ENCODE assay signal across 1 cellular context in the genomic region with DNA sequence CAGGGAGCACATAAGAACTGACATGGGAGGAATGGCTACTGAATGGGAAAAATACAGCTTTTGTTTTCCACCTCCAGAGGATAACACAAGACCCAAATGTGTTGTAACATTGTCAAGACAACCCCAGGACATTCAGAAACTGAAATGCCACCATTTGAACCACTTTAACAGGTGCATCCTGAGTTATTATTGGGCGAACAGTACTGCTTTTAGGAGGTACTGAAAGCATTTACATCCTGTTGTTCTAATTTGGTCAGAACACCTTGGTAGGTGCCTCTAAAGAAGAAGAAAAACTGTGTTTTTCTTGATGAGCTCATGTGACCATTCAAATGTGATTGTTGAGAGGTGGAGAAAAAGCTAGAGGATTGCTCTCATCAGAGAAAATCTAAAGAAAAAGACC.
TF ChIP-seq lines count a peak whose summit lies in the region.

No MANE protein-coding gene starts in this region.

TF ChIP-seq in GM12878, 131 proteins besides CTCF, POLR2A, EP300 and RAD21 (continued from another document):
- TF ChIP-seq, protein P1, sequence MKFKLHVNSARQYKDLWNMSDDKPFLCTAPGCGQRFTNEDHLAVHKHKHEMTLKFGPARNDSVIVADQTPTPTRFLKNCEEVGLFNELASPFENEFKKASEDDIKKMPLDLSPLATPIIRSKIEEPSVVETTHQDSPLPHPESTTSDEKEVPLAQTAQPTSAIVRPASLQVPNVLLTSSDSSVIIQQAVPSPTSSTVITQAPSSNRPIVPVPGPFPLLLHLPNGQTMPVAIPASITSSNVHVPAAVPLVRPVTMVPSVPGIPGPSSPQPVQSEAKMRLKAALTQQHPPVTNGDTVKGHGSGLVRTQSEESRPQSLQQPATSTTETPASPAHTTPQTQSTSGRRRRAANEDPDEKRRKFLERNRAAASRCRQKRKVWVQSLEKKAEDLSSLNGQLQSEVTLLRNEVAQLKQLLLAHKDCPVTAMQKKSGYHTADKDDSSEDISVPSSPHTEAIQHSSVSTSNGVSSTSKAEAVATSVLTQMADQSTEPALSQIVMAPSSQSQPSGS (IDR thresholded peaks at IDR 0.05; ENCODE audit: low read length): peak; percentile 86
- peak; percentile 78; the same call in 1 of the 2 replicates for TF ChIP-seq ZBED1 (IDR thresholded peaks at IDR 0.05; ENCODE audit: borderline replicate concordance)
- peak; percentile 87; the same call in 1 of the 2 replicates for TF ChIP-seq MTA3 (IDR thresholded peaks at IDR 0.05; ENCODE audit: borderline replicate concordance, low read length)
- TF ChIP-seq POU2F2 (IDR thresholded peaks at IDR 0.05; ENCODE audit: borderline replicate concordance, low read depth, low read length): peak; percentile 55; the same call in 1 of the 3 replicates
- no peak for TF ChIP-seq JUND (IDR thresholded peaks at IDR 0.05; ENCODE audit: low read depth, low read length)
- TF ChIP-seq EED (IDR thresholded peaks at IDR 0.05; ENCODE audit: low read depth): 0 out of 2 replicates have a peak, but pooled peaks have one; percentile 36
- peak; percentile 92; the same call in 1 of the 2 replicates for TF ChIP-seq TCF3 (IDR thresholded peaks at IDR 0.05; ENCODE audit: borderline replicate concordance, insufficient read depth, low read depth, low read length)
- peak in 1 of 2 experiments; percentile 54; a peak in 1 of 4 replicates for TF ChIP-seq ETV6 (conservative IDR thresholded peaks at IDR 0.05 in 1 of 2, IDR thresholded peaks at IDR 0.05 in 1 of 2; ENCODE audit: borderline replicate concordance in 1 of 2, low read depth in 1 of 2)
- TF ChIP-seq BHLHE40 (IDR thresholded peaks at IDR 0.05; ENCODE audit: borderline replicate concordance in 1 of 2, low read depth in 2 of 2, low read length in 1 of 2): peak in 1 of 2 experiments; percentile 30; a peak in 1 of 4 replicates
- TF ChIP-seq PAX5 (IDR thresholded peaks at IDR 0.05; ENCODE audit: borderline replicate concordance, low read depth, low read length): peak; percentile 45; the same call in 1 of the 2 replicates
- TF ChIP-seq PML (IDR thresholded peaks at IDR 0.05; ENCODE audit: low read length): peak; percentile 54; the same call in 1 of the 2 replicates
- TF ChIP-seq, protein P2, sequence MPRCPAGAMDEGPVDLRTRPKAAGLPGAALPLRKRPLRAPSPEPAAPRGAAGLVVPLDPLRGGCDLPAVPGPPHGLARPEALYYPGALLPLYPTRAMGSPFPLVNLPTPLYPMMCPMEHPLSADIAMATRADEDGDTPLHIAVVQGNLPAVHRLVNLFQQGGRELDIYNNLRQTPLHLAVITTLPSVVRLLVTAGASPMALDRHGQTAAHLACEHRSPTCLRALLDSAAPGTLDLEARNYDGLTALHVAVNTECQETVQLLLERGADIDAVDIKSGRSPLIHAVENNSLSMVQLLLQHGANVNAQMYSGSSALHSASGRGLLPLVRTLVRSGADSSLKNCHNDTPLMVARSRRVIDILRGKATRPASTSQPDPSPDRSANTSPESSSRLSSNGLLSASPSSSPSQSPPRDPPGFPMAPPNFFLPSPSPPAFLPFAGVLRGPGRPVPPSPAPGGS (IDR thresholded peaks at IDR 0.05; ENCODE audit: borderline replicate concordance, insufficient read depth, low read depth, low read length, poor library complexity, severe bottlenecking): peak; percentile 31
- TF ChIP-seq, protein P3, sequence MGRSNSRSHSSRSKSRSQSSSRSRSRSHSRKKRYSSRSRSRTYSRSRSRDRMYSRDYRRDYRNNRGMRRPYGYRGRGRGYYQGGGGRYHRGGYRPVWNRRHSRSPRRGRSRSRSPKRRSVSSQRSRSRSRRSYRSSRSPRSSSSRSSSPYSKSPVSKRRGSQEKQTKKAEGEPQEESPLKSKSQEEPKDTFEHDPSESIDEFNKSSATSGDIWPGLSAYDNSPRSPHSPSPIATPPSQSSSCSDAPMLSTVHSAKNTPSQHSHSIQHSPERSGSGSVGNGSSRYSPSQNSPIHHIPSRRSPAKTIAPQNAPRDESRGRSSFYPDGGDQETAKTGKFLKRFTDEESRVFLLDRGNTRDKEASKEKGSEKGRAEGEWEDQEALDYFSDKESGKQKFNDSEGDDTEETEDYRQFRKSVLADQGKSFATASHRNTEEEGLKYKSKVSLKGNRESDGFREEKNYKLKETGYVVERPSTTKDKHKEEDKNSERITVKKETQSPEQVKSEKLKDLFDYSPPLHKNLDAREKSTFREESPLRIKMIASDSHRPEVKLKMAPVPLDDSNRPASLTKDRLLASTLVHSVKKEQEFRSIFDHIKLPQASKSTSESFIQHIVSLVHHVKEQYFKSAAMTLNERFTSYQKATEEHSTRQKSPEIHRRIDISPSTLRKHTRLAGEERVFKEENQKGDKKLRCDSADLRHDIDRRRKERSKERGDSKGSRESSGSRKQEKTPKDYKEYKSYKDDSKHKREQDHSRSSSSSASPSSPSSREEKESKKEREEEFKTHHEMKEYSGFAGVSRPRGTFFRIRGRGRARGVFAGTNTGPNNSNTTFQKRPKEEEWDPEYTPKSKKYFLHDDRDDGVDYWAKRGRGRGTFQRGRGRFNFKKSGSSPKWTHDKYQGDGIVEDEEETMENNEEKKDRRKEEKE (IDR thresholded peaks at IDR 0.05): no peak
- peak; percentile 90; the same call in 1 of the 2 replicates for TF ChIP-seq TBL1XR1 (IDR thresholded peaks at IDR 0.05; ENCODE audit: low read depth, low read length)
